Comparison of ENCODE assay signal across 11 cellular contexts in the genomic region with DNA sequence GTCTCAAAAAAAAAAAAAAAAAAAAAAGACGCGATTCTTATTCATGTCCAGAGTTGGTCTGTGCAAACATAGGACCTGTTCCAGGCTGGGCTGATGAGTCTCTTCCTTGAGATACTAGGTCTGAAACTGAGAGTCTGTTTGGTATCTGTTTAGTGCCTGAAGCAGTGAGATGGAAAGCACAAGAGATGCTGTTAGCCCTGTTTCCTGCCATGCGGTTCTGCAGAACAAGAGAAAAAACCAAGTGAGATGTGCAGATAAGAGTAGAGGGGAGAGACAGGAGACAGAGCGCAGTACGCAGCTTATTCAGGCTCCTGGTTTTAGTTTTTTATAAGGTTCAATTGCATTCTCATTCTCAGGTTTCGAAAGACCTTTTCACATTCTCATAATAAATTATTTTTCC.
DNase-seq lines count a peak whose midpoint lies in the region; ATAC-seq and TF ChIP-seq lines count a peak whose summit lies in the region.
"Had no signal": no experiment of that assay in that cellular context is flagged by ENCODE, and none has a peak within 500 bp of the region (broad histone marks: within the 10 kb centered on the region; RNA-seq: fewer than 3 reads in every experiment).

No MANE protein-coding gene starts in this region.

- H3K4me3 Mint-ChIP-seq in activated T-helper 2 cell treated with anti-CD3 and anti-CD28 coated beads, Interferon-gamma antibody, Interleukin-2, Interleukin-4, amounts not matched to agents 10 μg/mL and 5 μg/mL and 100 μg/mL, durations not matched to agents 14 hours and 24 hours and 36 hours (ENCODE audit: low read depth), result peak overlapping the region; percentile 46
- H3K4me3 Mint-ChIP-seq in natural killer cell treated with Interleukin-12 subunit alpha and Interleukin-12 subunit beta and Interleukin-15 and Interleukin-18, amount 100 ng/mL, for 72 hours, result peak overlapping the region; percentile 8
- H3K4me3 Mint-ChIP-seq in CD14-positive monocyte, result no peak overlapping the region

- peaks cover 39% of the 10 kb centered on the region for H3K4me1 Mint-ChIP-seq in activated T-helper 2 cell treated with anti-CD3 and anti-CD28 coated beads, Interferon-gamma antibody, Interleukin-2, Interleukin-4, amounts not matched to agents 10 μg/mL and 5 μg/mL and 100 μg/mL, durations not matched to agents 14 hours and 24 hours and 36 hours (ENCODE audit: low read depth)
- peaks cover 12 to 26% of the 10 kb centered on the region in 2 donors for H3K4me1 Mint-ChIP-seq in natural killer cell treated with Interleukin-12 subunit alpha and Interleukin-12 subunit beta and Interleukin-15 and Interleukin-18, amount 100 ng/mL, for 72 hours (ENCODE audit: low read depth in 2 of 2)
- no peaks in the 10 kb centered on the region for H3K4me1 Mint-ChIP-seq in CD14-positive monocyte

- no peaks in the 10 kb centered on the region for H3K27me3 Mint-ChIP-seq in activated T-helper 2 cell treated with anti-CD3 and anti-CD28 coated beads, Interferon-gamma antibody, Interleukin-2, Interleukin-4, amounts not matched to agents 10 μg/mL and 5 μg/mL and 100 μg/mL, durations not matched to agents 14 hours and 24 hours and 36 hours (ENCODE audit: low read depth)
- H3K27me3 Mint-ChIP-seq in natural killer cell treated with Interleukin-12 subunit alpha and Interleukin-12 subunit beta and Interleukin-15 and Interleukin-18, amount 100 ng/mL, for 72 hours, result no peaks in the 10 kb centered on the region
- peaks cover 0 to 12% (median 2%) of the 10 kb centered on the region in 3 donors for H3K27me3 Mint-ChIP-seq in CD14-positive monocyte (ENCODE audit: low read depth in 3 of 3)

- TF ChIP-seq CTCF in CD14-positive monocyte (IDR thresholded peaks at IDR 0.05), result no peak

- intact Hi-C loops in activated T-helper 2 cell treated with anti-CD3 and anti-CD28 coated beads, Interferon-gamma antibody, Interleukin-2, Interleukin-4, amounts not matched to agents 10 μg/mL and 5 μg/mL and 100 μg/mL, durations not matched to agents 14 hours and 24 hours and 36 hours (cut with micrococcal nuclease), result loop anchor here (1.0 to 5.0 kb wide), 7 partner anchors 21 to 464 kb away; a partner anchor contains a TSS
- intact Hi-C loops in CD14-positive monocyte (cut with micrococcal nuclease), result loop anchor here in 1 of 2 donors (10.0 kb wide), 1 partner anchor 749 kb away; a partner anchor contains a TSS

- H3K27ac Mint-ChIP-seq in activated T-helper 2 cell treated with anti-CD3 and anti-CD28 coated beads, Interferon-gamma antibody, Interleukin-2, Interleukin-4, amounts not matched to agents 10 μg/mL and 5 μg/mL and 100 μg/mL, durations not matched to agents 14 hours and 24 hours and 36 hours, result peak overlapping the region; percentile 29
- H3K27ac Mint-ChIP-seq in natural killer cell treated with Interleukin-12 subunit alpha and Interleukin-12 subunit beta and Interleukin-15 and Interleukin-18, amount 100 ng/mL, for 72 hours, result peak overlapping the region in 1 of 2 donors; percentile 10
- peak overlapping the region in 1 of 7 donors; percentile 16 for H3K27ac Mint-ChIP-seq in CD14-positive monocyte

- H3K36me3 Mint-ChIP-seq in activated T-helper 2 cell treated with anti-CD3 and anti-CD28 coated beads, Interferon-gamma antibody, Interleukin-2, Interleukin-4, amounts not matched to agents 10 μg/mL and 5 μg/mL and 100 μg/mL, durations not matched to agents 14 hours and 24 hours and 36 hours (ENCODE audit: low read depth), result peaks cover 4% of the 10 kb centered on the region
- H3K36me3 Mint-ChIP-seq in natural killer cell treated with Interleukin-12 subunit alpha and Interleukin-12 subunit beta and Interleukin-15 and Interleukin-18, amount 100 ng/mL, for 72 hours, result no peaks in the 10 kb centered on the region
- no peaks in the 10 kb centered on the region for H3K36me3 Mint-ChIP-seq in CD14-positive monocyte

- DNase-seq in CMK (ENCODE audit: low read depth) (peak; percentile 60), SK-N-DZ (ENCODE audit: low spot score) (peak; percentile 32), HuH-7.5 (ENCODE audit: low spot score) (no peak), hypothalamus (lab: John Stamatoyannopoulos, UW) (no peak), CD14-positive monocyte (ENCODE audit: low spot score) (no peak)
- peak; percentile 66 for DNase-seq in activated T-helper 2 cell treated with anti-CD3 and anti-CD28 coated beads, Interferon-gamma antibody, Interleukin-2, Interleukin-4, amounts not matched to agents 10 μg/mL and 5 μg/mL and 100 μg/mL, durations not matched to agents 14 hours and 24 hours and 36 hours (ENCODE audit: low spot score)
- DNase-seq in natural killer cell treated with Interleukin-12 subunit alpha and Interleukin-12 subunit beta and Interleukin-15 and Interleukin-18, amount 100 ng/mL, for 72 hours (ENCODE audit: low spot score), result no peak
- DNase-seq: BE2C, NCI-H226, RPMI8226 had no signal

- no peaks in the 10 kb centered on the region for H3K9me3 Mint-ChIP-seq in activated T-helper 2 cell treated with anti-CD3 and anti-CD28 coated beads, Interferon-gamma antibody, Interleukin-2, Interleukin-4, amounts not matched to agents 10 μg/mL and 5 μg/mL and 100 μg/mL, durations not matched to agents 14 hours and 24 hours and 36 hours
- H3K9me3 Mint-ChIP-seq in natural killer cell treated with Interleukin-12 subunit alpha and Interleukin-12 subunit beta and Interleukin-15 and Interleukin-18, amount 100 ng/mL, for 72 hours, result no peaks in the 10 kb centered on the region
- H3K9me3 Mint-ChIP-seq in CD14-positive monocyte, result peaks cover 0 to 2% (median 0%) of the 10 kb centered on the region in 7 donors

- ATAC-seq in natural killer cell treated with Interleukin-12 subunit alpha and Interleukin-12 subunit beta and Interleukin-15 and Interleukin-18, amount 100 ng/mL, for 72 hours, result peak; percentile 82 to 84
- no peak for ATAC-seq in HG03025 (IDR thresholded peaks at IDR 0.05; ENCODE audit: low FRiP score, unreplicated experiment)

Comparison
In these comparisons a context has a peak if more than half of its experiments do, and no peak if none do; other contexts are left out.
1. DNase-seq: peak in CMK (single experiment), SK-N-DZ (single experiment) and activated T-helper 2 cell treated with anti-CD3 and anti-CD28 coated beads, Interferon-gamma antibody, Interleukin-2, Interleukin-4, amounts not matched to agents 10 μg/mL and 5 μg/mL and 100 μg/mL, durations not matched to agents 14 hours and 24 hours and 36 hours (single experiment); none in natural killer cell treated with Interleukin-12 subunit alpha and Interleukin-12 subunit beta and Interleukin-15 and Interleukin-18, amount 100 ng/mL, for 72 hours (single experiment), HuH-7.5 (single experiment), hypothalamus (0 of 51) and CD14-positive monocyte (single experiment).
2. H3K4me3 Mint-ChIP-seq: peak in activated T-helper 2 cell treated with anti-CD3 and anti-CD28 coated beads, Interferon-gamma antibody, Interleukin-2, Interleukin-4, amounts not matched to agents 10 μg/mL and 5 μg/mL and 100 μg/mL, durations not matched to agents 14 hours and 24 hours and 36 hours (single experiment) and natural killer cell treated with Interleukin-12 subunit alpha and Interleukin-12 subunit beta and Interleukin-15 and Interleukin-18, amount 100 ng/mL, for 72 hours (single experiment); none in CD14-positive monocyte (0 of 2).